ENCODE assay signal across 8 cellular contexts in the genomic region with DNA sequence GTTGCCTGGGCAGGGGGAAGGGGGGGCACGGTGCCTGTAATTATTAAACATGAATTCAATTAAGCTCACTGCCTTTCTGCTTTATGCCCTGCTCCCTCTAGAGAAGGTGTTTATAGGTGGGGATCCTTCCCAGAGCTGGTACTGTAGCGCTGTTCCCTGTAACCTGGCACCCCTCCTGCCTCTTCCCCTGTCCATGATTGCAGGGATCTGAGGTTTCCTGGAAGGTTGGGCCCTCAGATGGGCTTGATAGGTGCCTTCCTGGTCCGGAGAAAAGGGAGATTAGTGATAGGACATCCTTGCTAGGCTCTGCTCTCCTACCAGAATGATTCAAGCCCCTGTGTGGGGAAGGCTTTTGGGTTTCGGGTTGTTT. TPM values are rescaled to one million over a fixed set of nuclear protein-coding genes. Genes with fewer than 3 reads are reported as not detected.
DNase-seq lines count a peak whose midpoint lies in the region; ATAC-seq and TF ChIP-seq lines count a peak whose summit lies in the region.

No MANE protein-coding gene starts in this region.

- peak overlapping the region; percentile 39; the same call in 1 of the 2 replicates for H3K4me2 ChIP-seq in KMS-11

- DNase-seq in MCF 10A (ENCODE audit: unreplicated experiment) (no peak), naive B cell (no peak), HuH-7.5 (ENCODE audit: low spot score) (no peak), islet precursor cell (no peak)

- H4K20me1 ChIP-seq in KMS-11 (ENCODE audit: insufficient read depth) = no peaks in the 10 kb centered on the region

- CTCF ChIA-PET in MCF 10A (lab: Yijun Ruan, JAX) = interaction anchor here (0.6 kb wide), 1 partner anchor 94 kb away, joined by 3 read pairs; no protein-coding TSS in a partner anchor

- H3K36me3 Mint-ChIP-seq in MCF 10A (ENCODE audit: insufficient read depth, unreplicated experiment) = peaks cover 60% of the 10 kb centered on the region
- H3K36me3 Mint-ChIP-seq in naive B cell = peaks cover 0 to 20% of the 10 kb centered on the region in 2 donors

- peak; percentile 3 for ATAC-seq in GM18907 (IDR thresholded peaks at IDR 0.05; ENCODE audit: unreplicated experiment)
- no peak for ATAC-seq in naive B cell (ENCODE audit: low read depth in 2 of 2)
- no peak for ATAC-seq in GM21526 (IDR thresholded peaks at IDR 0.05; ENCODE audit: low FRiP score, unreplicated experiment)
- no peak for ATAC-seq in GM19351 (IDR thresholded peaks at IDR 0.05; ENCODE audit: unreplicated experiment)

- BruUV-seq in MCF 10A (replicated peaks; lab: Mats Ljungman, UMichigan) = no TSS peak

- no peaks in the 10 kb centered on the region for H3K9me3 Mint-ChIP-seq in MCF 10A (ENCODE audit: unreplicated experiment)
- no peaks in the 10 kb centered on the region for H3K9me3 Mint-ChIP-seq in naive B cell

- H3K27me3 Mint-ChIP-seq in MCF 10A (ENCODE audit: insufficient read depth, unreplicated experiment) (no peaks in the 10 kb centered on the region), naive B cell (peaks cover 0 to 18% (median 0%) of the 10 kb centered on the region in 3 donors)

- H3K27ac ChIP-seq in KMS-11 = peak overlapping the region; percentile 54

- no peaks in the 10 kb centered on the region for H3K27me3 ChIP-seq in KMS-11 (ENCODE audit: insufficient read depth, low read depth)

- peaks cover 4% of the 10 kb centered on the region; the same call in 1 of the 2 replicates for H3K79me2 ChIP-seq in KMS-11 (ENCODE audit: insufficient read depth, low read depth)

- H3K4me3 ChIP-seq in KMS-11 (IDR thresholded peaks at IDR 0.05; ENCODE audit: insufficient read depth, low read depth, low read length) = no peak overlapping the region

- POLR2A ChIA-PET in MCF 10A (lab: Yijun Ruan, JAX) = interaction anchor here (0.6 to 1.3 kb wide), 4 partner anchors 15 to 430 kb away, joined by 3 to 7 read pairs (median 5); a partner anchor contains a TSS

- H3K27ac Mint-ChIP-seq in MCF 10A (ENCODE audit: low read depth, unreplicated experiment) (peak overlapping the region; percentile 89), naive B cell (peak overlapping the region; percentile 92 to 98 (median 96))

- intact Hi-C loops in MCF 10A (cut with micrococcal nuclease) = loop anchor here (2.0 kb wide), 1 partner anchor 14 kb away; no protein-coding TSS in a partner anchor

- H3K9ac ChIP-seq in KMS-11 = peak overlapping the region; percentile 34; the same call in 1 of the 2 replicates

- peaks cover 13% of the 10 kb centered on the region; the same call in 1 of the 2 replicates for H3K36me3 ChIP-seq in KMS-11 (ENCODE audit: insufficient read depth)

- H3K4me1 Mint-ChIP-seq in MCF 10A (ENCODE audit: insufficient read depth, unreplicated experiment) = peaks cover 54% of the 10 kb centered on the region
- peaks cover 28 to 31% (median 29%) of the 10 kb centered on the region in 3 donors for H3K4me1 Mint-ChIP-seq in naive B cell

- TF ChIP-seq CTCF in KMS-11 (conservative IDR thresholded peaks at IDR 0.05; ENCODE audit: low read depth, low read length) = no peak
- TF ChIP-seq CTCF in MCF 10A (IDR thresholded peaks at IDR 0.05; ENCODE audit: unreplicated experiment) = no peak

- no peak overlapping the region for H2AFZ ChIP-seq in KMS-11 (ENCODE audit: low read depth)

- peak overlapping the region; percentile 84 for H3K4me3 Mint-ChIP-seq in MCF 10A (ENCODE audit: unreplicated experiment)
- H3K4me3 Mint-ChIP-seq in naive B cell = peak overlapping the region; percentile 83 to 95 (median 94)

- H3K4me1 ChIP-seq in KMS-11 (ENCODE audit: low read depth, poor library complexity, severe bottlenecking) = peaks cover 3% of the 10 kb centered on the region

RNA-seq across cellular contexts. Expression of a gene that starts 2.1 kb away (rescaled TPM):
- total RNA-seq in MCF 10A (2022) = 11.1 and 12.9 TPM in 2 replicates
- polyA plus RNA-seq in naive B cell (ENCODE audit: low read depth in 6 of 6) = 1 to 10 TPM; 3.6 to 8.5 (median 4.1) TPM

RNA-seq across cellular contexts. Expression of a gene that starts 20.9 kb away (rescaled TPM):
- total RNA-seq in MCF 10A (2022) = 522 and 536 TPM in 2 replicates
- 10 to 100 TPM in 5 of 6 donors, 1 to 10 TPM in 1; 6.4 to 30.0 (median 14.1) TPM for polyA plus RNA-seq in naive B cell (ENCODE audit: low read depth in 6 of 6)

RNA-seq across cellular contexts. Expression of a gene that starts 26.1 kb away (rescaled TPM):
- 4.5 and 5.5 TPM in 2 replicates for total RNA-seq in MCF 10A (2022)
- polyA plus RNA-seq in naive B cell (ENCODE audit: low read depth in 6 of 6) = 1 to 10 TPM in 3 of 6 donors, under 1 TPM in 1, not detected in 2; 0.35 to 1.8 (median 1.3) TPM

RNA-seq across cellular contexts. Expression of a gene that starts 26.2 kb away (rescaled TPM):
- total RNA-seq in MCF 10A (2022) = 81.5 and 91.5 TPM in 2 replicates
- polyA plus RNA-seq in naive B cell (ENCODE audit: low read depth in 6 of 6) = 10 to 100 TPM; 34.4 to 61.0 (median 49.1) TPM

RNA-seq across cellular contexts. Expression of a gene that starts 36.2 kb away (rescaled TPM):
- 275 and 284 TPM in 2 replicates for total RNA-seq in MCF 10A (2022)
- polyA plus RNA-seq in naive B cell (ENCODE audit: low read depth in 6 of 6) = 100 to 1,000 TPM; 144 to 190 (median 160) TPM
